ENCODE assay signal across 10 cellular contexts in the genomic region with DNA sequence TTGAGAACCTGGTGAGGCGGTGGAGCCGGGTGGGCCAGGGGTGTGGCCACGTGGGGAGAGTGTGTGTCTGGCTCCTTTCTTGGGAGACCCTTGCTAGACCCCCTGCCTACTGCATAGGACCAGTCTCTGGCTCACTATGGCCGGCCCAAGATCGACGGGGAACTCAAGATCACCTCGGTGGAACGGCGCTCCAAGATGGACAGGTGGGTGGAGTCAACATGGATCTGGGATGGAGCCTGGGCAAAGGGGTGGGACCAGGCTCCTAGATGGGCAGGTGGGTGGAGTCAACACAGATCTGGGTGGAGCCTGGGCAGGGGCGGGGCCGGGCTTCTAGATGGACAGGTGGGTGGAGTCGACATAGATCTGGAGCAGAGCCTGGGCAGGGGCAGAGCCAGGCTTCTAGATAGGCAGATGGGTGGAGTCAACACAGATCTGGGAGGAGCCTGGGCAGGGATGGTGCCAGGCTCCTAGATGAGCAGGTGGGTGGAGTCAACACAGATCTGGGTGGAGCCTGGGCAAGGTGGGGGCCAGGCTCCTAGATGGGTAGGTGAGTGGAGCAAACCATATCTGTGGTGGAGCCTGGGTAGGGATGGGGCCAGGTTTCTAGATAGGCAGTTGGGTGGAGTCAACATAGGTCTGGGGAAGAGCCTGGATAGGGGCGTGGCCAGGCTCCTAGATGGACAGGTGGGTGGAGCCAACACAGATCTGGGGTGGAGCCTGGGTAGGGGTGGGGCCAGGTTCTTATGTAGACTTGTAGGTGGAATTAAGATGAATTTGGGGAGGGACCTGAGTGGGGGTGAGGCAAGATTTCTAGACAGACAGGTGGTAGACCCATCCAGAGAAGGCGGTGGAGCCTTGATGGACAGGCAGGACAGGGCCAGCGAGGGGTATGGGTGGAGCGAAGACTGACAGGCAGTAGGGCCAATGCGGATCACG. TPM values are rescaled to one million over a fixed set of nuclear protein-coding genes. Genes with fewer than 3 reads are reported as not detected.
DNase-seq lines count a peak whose midpoint lies in the region; ATAC-seq and TF ChIP-seq lines count a peak whose summit lies in the region.
"Had no signal": no experiment of that assay in that cellular context is flagged by ENCODE, and none has a peak within 500 bp of the region (broad histone marks: within the 10 kb centered on the region; RNA-seq: fewer than 3 reads in every experiment).

No MANE protein-coding gene starts in this region.

- H3K36me3 Mint-ChIP-seq in activated naive CD4-positive, alpha-beta T cell treated with anti-CD3 and anti-CD28 coated beads, Interleukin-2, amount 50 U/mL, for 24 hours, result peaks cover 25% of the 10 kb centered on the region
- H3K36me3 Mint-ChIP-seq: brain had no signal

- H3K9me3 ChIP-seq in aorta (ENCODE audit: control insufficient read depth, low read length), result no peaks in the 10 kb centered on the region
- H3K9me3 ChIP-seq: pancreas had no signal

- H3K4me3 Mint-ChIP-seq in activated naive CD4-positive, alpha-beta T cell treated with anti-CD3 and anti-CD28 coated beads, Interleukin-2, amount 50 U/mL, for 24 hours, result no peak overlapping the region
- H3K4me3 Mint-ChIP-seq: brain had no signal

- TF ChIP-seq POLR2A in NB4 (IDR thresholded peaks at IDR 0.05; ENCODE audit: extremely low read depth, insufficient read length), result no peak

- H3K4me3 ChIP-seq in GM12865 (ENCODE audit: low read depth, low read length) (no peak overlapping the region), NB4 (ENCODE audit: low read depth, low read length) (no peak overlapping the region), aorta (ENCODE audit: low read length in 2 of 2) (no peak overlapping the region)
- H3K4me3 ChIP-seq: pancreas had no signal

- H3K4me1 ChIP-seq in aorta (ENCODE audit: control insufficient read depth in 1 of 2, insufficient read depth in 2 of 2, low read length in 2 of 2), result no peaks in the 10 kb centered on the region
- H3K4me1 ChIP-seq: pancreas had no signal

- WGBS in aorta, 2 donors, result 48 to 59% methylated on average over 18 of the region's 18 CpGs

- intact Hi-C loops in aorta (cut with DNase I), result no loop called here

- H3K27me3 Mint-ChIP-seq in activated naive CD4-positive, alpha-beta T cell treated with anti-CD3 and anti-CD28 coated beads, Interleukin-2, amount 50 U/mL, for 24 hours, result no peaks in the 10 kb centered on the region

- peak overlapping the region; percentile 74 for H3K27ac Mint-ChIP-seq in activated naive CD4-positive, alpha-beta T cell treated with anti-CD3 and anti-CD28 coated beads, Interleukin-2, amount 50 U/mL, for 24 hours
- H3K27ac Mint-ChIP-seq: brain had no signal

- H3K27me3 ChIP-seq in aorta (ENCODE audit: control insufficient read depth in 1 of 2, insufficient read depth in 2 of 2, low read length in 1 of 2), result no peaks in the 10 kb centered on the region

- H3K27ac ChIP-seq in aorta (ENCODE audit: low read depth in 1 of 2, low read length in 2 of 2), result no peak overlapping the region
- H3K27ac ChIP-seq: pancreas had no signal

- no peaks in the 10 kb centered on the region for H3K36me3 ChIP-seq in aorta (ENCODE audit: control insufficient read depth in 1 of 2, insufficient read depth in 2 of 2, low read length in 1 of 2)
- H3K36me3 ChIP-seq: pancreas had no signal

- DNase-seq in GM12865 (ENCODE audit: low read depth) (peak; percentile 73), NB4 (ENCODE audit: low read depth) (peak; percentile 49), EL (no peak), kidney glomerular epithelial cell (lab: John Stamatoyannopoulos, UW) (no peak), aorta (no peak)
- peak; percentile 6 to 40 for DNase-seq in stimulated activated CD4-positive, alpha-beta T cell treated with anti-CD3 and anti-CD28 coated beads, Interleukin-12 subunit alpha, Interleukin-12 subunit beta, amount 100 ng/mL, for 24 hours (ENCODE audit: low read depth in 2 of 2)

- ATAC-seq in HG02973 (IDR thresholded peaks at IDR 0.05; ENCODE audit: unreplicated experiment) (no peak), aorta (ENCODE audit: low FRiP score) (no peak)

- no peaks in the 10 kb centered on the region for H3K9me3 Mint-ChIP-seq in activated naive CD4-positive, alpha-beta T cell treated with anti-CD3 and anti-CD28 coated beads, Interleukin-2, amount 50 U/mL, for 24 hours

- TF ChIP-seq CTCF in GM12865 (IDR thresholded peaks at IDR 0.05; ENCODE audit: insufficient read depth, low read depth, low read length, missing control alignments) (no peak), NB4 (IDR thresholded peaks at IDR 0.05; ENCODE audit: low read depth, low read length) (no peak)

- H3K4me1 Mint-ChIP-seq in activated naive CD4-positive, alpha-beta T cell treated with anti-CD3 and anti-CD28 coated beads, Interleukin-2, amount 50 U/mL, for 24 hours, result peaks cover 7% of the 10 kb centered on the region
- H3K4me1 Mint-ChIP-seq: brain had no signal

RNA-seq across cellular contexts. Expression of a gene that starts 56.5 kb away (rescaled TPM):
- 10 to 100 TPM in 1 of 2 donors, 1 to 10 TPM in 1; 8.2 to 20.1 TPM for total RNA-seq in aorta
- 1 to 10 TPM; 1.9 to 9.9 TPM for polyA plus RNA-seq in aorta

RNA-seq across cellular contexts. Expression of a gene that starts 58.4 kb away (rescaled TPM):
- 1 to 10 TPM in 1 of 2 donors, under 1 TPM in 1; 0.42 to 1.6 TPM for total RNA-seq in aorta
- polyA plus RNA-seq in aorta, result under 1 TPM; 0.08 to 0.50 TPM

Comparison
In these comparisons a context has a peak if more than half of its experiments do, and no peak if none do; other contexts are left out.
1. DNase-seq: peak in GM12865 (single experiment), NB4 (single experiment) and stimulated activated CD4-positive, alpha-beta T cell treated with anti-CD3 and anti-CD28 coated beads, Interleukin-12 subunit alpha, Interleukin-12 subunit beta, amount 100 ng/mL, for 24 hours (2 of 2); none in EL (single experiment), kidney glomerular epithelial cell (single experiment) and aorta (0 of 2).